15 cellular contexts compared by ENCODE assay signal in the genomic region with DNA sequence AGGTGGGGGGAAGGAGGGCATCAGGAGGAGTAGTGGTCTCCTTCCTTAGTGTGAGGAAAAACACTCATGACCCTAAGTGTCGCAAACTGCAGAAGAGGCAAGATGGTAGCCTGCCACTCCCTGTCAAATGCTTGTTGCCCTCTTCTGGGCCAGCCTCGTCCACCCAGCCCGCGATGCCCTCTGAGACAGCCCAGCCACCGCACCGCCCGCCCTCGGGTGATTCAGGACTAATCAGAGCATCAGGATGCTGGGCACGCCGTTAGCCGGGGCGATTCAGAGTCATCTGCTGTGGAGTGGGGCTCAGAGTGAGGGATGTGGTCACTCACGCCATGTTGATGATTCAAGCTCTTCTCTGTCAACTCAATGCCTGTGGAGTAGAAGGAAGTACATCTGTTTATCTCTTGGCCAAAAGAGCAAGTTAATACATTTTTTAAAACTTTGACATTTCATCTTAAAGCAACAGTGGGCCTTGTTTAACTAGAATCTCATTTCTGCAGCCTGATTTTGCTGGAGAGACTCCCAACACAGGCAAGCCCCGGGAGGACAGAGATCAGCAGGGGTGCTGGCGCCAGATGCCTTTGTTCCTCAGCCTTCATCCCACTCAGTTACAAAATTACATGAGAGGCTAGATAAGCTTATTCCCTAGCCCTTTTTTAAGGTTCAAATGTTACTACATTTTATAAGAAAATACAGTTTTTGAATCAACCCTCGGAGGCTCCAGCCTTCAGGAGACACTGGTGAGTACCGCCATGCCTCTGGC.
"Had no signal": no experiment of that assay in that cellular context is flagged by ENCODE, and none has a peak within 500 bp of the region (broad histone marks: within the 10 kb centered on the region; RNA-seq: fewer than 3 reads in every experiment).

No MANE protein-coding gene starts in this region.

- H3K9me3 Mint-ChIP-seq: activated naive CD8-positive, alpha-beta T cell treated with anti-CD3 and anti-CD28 coated beads for 36 hours; activated T-cell treated with anti-CD3 and anti-CD28 coated beads, Interleukin-2, amount 50 U/mL, for 4 hours; natural killer cell had no signal

- H3K36me3 ChIP-seq: breast epithelium, colonic mucosa, ovary had no signal

- H3K4me1 Mint-ChIP-seq: activated naive CD8-positive, alpha-beta T cell treated with anti-CD3 and anti-CD28 coated beads for 36 hours; natural killer cell had no signal

- H3K27me3 ChIP-seq: breast epithelium, colonic mucosa, ovary had no signal

- H3K27ac Mint-ChIP-seq: activated naive CD8-positive, alpha-beta T cell treated with anti-CD3 and anti-CD28 coated beads for 36 hours; natural killer cell had no signal

- H3K9me3 ChIP-seq: breast epithelium, colonic mucosa, mucosa of descending colon, ovary had no signal

- H3K4me3 Mint-ChIP-seq: activated naive CD8-positive, alpha-beta T cell treated with anti-CD3 and anti-CD28 coated beads for 36 hours; activated T-cell treated with anti-CD3 and anti-CD28 coated beads, Interleukin-2, amount 50 U/mL, for 4 hours; natural killer cell had no signal

- H3K4me3 ChIP-seq: breast epithelium, colonic mucosa, mucosa of descending colon, ovary had no signal

- H3K36me3 Mint-ChIP-seq: activated naive CD8-positive, alpha-beta T cell treated with anti-CD3 and anti-CD28 coated beads for 36 hours; natural killer cell had no signal

- H3K27me3 Mint-ChIP-seq: activated naive CD8-positive, alpha-beta T cell treated with anti-CD3 and anti-CD28 coated beads for 36 hours had no signal

- DNase-seq: activated CD4-positive, alpha-beta T cell treated with anti-CD3 and anti-CD28 coated beads, Interleukin-2, amount 50 U/mL, for 4 hours; activated CD4-positive, CD25-positive, alpha-beta regulatory T cell treated with anti-CD3 and anti-CD28 coated beads, Interleukin-2, amount 50 U/mL, for 72 hours; activated gamma-delta T cell; activated naive CD8-positive, alpha-beta T cell treated with anti-CD3 and anti-CD28 coated beads for 36 hours; activated T-cell treated with anti-CD3 and anti-CD28 coated beads, Interleukin-2, amount 50 U/mL, for 4 hours; colonic mucosa; foreskin melanocyte; mammary epithelial cell; mucosa of descending colon; natural killer cell; ovary; stimulated activated CD4-positive, alpha-beta T cell treated with anti-CD3 and anti-CD28 coated beads, Interleukin-2, amount 100 ng/mL, for 48 hours; stimulated activated naive CD4-positive, alpha-beta T cell treated with Interleukin-2 at 50 U/mL for 16 hours had no signal

- ATAC-seq: activated T-cell treated with anti-CD3 and anti-CD28 coated beads, Interleukin-2, amount 50 U/mL, for 4 hours; left lobe of liver; mucosa of descending colon; natural killer cell had no signal
